11 cellular contexts compared by ENCODE assay signal in the genomic region with DNA sequence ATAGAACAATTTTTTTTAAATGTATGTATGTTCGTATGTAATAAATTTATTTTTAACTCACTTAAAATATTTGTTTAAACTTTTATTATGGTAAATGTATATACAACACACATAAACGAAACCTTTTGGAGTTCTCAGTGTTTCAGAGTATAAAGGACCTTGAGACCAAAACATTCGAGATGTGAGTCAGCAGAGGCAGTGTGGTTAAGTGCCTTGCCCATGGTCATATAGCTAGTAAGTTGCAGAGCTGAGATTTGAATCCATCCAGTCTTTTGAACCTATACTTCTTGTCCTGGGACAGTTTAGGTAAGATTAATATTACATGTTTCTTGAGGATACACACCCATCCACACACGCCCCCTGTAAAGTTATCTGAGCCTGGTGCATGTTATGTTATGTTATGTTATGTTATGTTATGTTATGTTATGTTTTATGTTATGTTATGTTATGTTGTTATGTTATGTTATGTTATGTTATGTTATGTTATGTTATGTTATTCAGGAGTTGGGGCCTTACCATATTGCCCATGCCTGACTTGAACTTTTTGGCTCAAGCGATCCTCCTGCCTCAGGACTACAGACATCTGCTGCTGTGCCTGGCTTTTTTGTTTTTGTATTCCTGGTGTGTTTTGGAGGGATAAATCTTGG. TPM values are rescaled to one million over a fixed set of nuclear protein-coding genes. Genes with fewer than 3 reads are reported as not detected.
DNase-seq lines count a peak whose midpoint lies in the region; ATAC-seq and TF ChIP-seq lines count a peak whose summit lies in the region.
"Had no signal": no experiment of that assay in that cellular context is flagged by ENCODE, and none has a peak within 500 bp of the region (broad histone marks: within the 10 kb centered on the region; RNA-seq: fewer than 3 reads in every experiment).

No MANE protein-coding gene starts in this region.

- DNase-seq in EH (ENCODE audit: low read depth) (peak; percentile 37), astrocyte of the spinal cord (ENCODE audit: low read depth, low spot score) (peak; percentile 63), A172 (ENCODE audit: low spot score) (no peak), vagina (ENCODE audit: extremely low spot score in 2 of 2) (no peak)
- DNase-seq in naive thymus-derived CD8-positive, alpha-beta T cell = no peak
- DNase-seq: activated CD4-positive, alpha-beta T cell treated with anti-CD3 and anti-CD28 coated beads, Interleukin-2, amount 50 U/mL, for 4 hours; midbrain; T-cell had no signal

- no peaks in the 10 kb centered on the region for H3K27me3 ChIP-seq in vagina

- no peaks in the 10 kb centered on the region for H3K9me3 ChIP-seq in vagina
- H3K9me3 ChIP-seq: prostate gland had no signal

- intact Hi-C loops in vagina (cut with DNase I) = no loop called here

- no peaks in the 10 kb centered on the region for H3K27me3 Mint-ChIP-seq in naive thymus-derived CD8-positive, alpha-beta T cell
- H3K27me3 Mint-ChIP-seq: T-cell had no signal

- H3K9me3 Mint-ChIP-seq in naive thymus-derived CD8-positive, alpha-beta T cell = peaks cover 0 to 2% (median 0%) of the 10 kb centered on the region in 9 donors
- H3K9me3 Mint-ChIP-seq: T-cell had no signal

- in situ Hi-C loops in astrocyte of the spinal cord (cut with HindIII; ENCODE audit: low sequenced_read_pairs) = no loop called here

- no peak for TF ChIP-seq CTCF in astrocyte of the spinal cord (IDR thresholded peaks at IDR 0.05; ENCODE audit: low read depth, low read length)
- TF ChIP-seq CTCF in vagina (IDR thresholded peaks at IDR 0.05) = no peak

- H3K4me1 Mint-ChIP-seq in naive thymus-derived CD8-positive, alpha-beta T cell = peaks cover 22 to 47% (median 35%) of the 10 kb centered on the region in 4 donors

- no peak overlapping the region for H3K4me3 ChIP-seq in astrocyte of the spinal cord (ENCODE audit: low read depth, low read length)
- H3K4me3 ChIP-seq in vagina = no peak overlapping the region
- H3K4me3 ChIP-seq: prostate gland had no signal

- H3K4me3 Mint-ChIP-seq in naive thymus-derived CD8-positive, alpha-beta T cell = no peak overlapping the region
- H3K4me3 Mint-ChIP-seq: T-cell had no signal

- H3K36me3 Mint-ChIP-seq in naive thymus-derived CD8-positive, alpha-beta T cell = peaks cover 0 to 64% (median 7%) of the 10 kb centered on the region in 3 donors

- ATAC-seq in HG02610 (IDR thresholded peaks at IDR 0.05; ENCODE audit: unreplicated experiment) = peak; percentile 45
- no peak for ATAC-seq in naive thymus-derived CD8-positive, alpha-beta T cell
- no peak for ATAC-seq in GM18505 (IDR thresholded peaks at IDR 0.05; ENCODE audit: unreplicated experiment)
- ATAC-seq: T-cell had no signal

- H3K4me1 ChIP-seq in vagina = peaks cover 27% of the 10 kb centered on the region

- H3K27ac ChIP-seq in vagina = no peak overlapping the region
- H3K27ac ChIP-seq: prostate gland had no signal

- POLR2A ChIA-PET in naive thymus-derived CD8-positive, alpha-beta T cell (lab: Charles Lee) = no interaction called here

- H3K36me3 ChIP-seq in vagina = peaks cover 0 to 5% of the 10 kb centered on the region in 2 donors
- H3K36me3 ChIP-seq: prostate gland had no signal

- peak overlapping the region in 6 of 10 donors; percentile 6 to 69 (median 38) for H3K27ac Mint-ChIP-seq in naive thymus-derived CD8-positive, alpha-beta T cell

- no peak for TF ChIP-seq POLR2A in GM18505 (IDR thresholded peaks at IDR 0.05; ENCODE audit: borderline replicate concordance, extremely low read depth, insufficient read depth, insufficient read length)
- TF ChIP-seq POLR2A in vagina (IDR thresholded peaks at IDR 0.05) = no peak

RNA-seq across cellular contexts. Expression of a gene that starts 41.8 kb away (rescaled TPM):
- total RNA-seq in naive thymus-derived CD8-positive, alpha-beta T cell = 10 to 100 TPM; 84.1 to 85.2 TPM
- 10 to 100 TPM in 2 of 3 donors, 1 to 10 TPM in 1; 9.4 to 12.9 (median 10.9) TPM for polyA plus RNA-seq in naive thymus-derived CD8-positive, alpha-beta T cell
- 23.1 and 34.3 TPM in 2 replicates for total RNA-seq in A172 (2014; rRNA removed; shearing (Covaris generic))
- 53.0 TPM for total RNA-seq in vagina

Comparison
In these comparisons a context has a peak if more than half of its experiments do, and no peak if none do; other contexts are left out.
1. DNase-seq: peak in EH (single experiment) and astrocyte of the spinal cord (single experiment); none in naive thymus-derived CD8-positive, alpha-beta T cell (0 of 10), A172 (single experiment) and vagina (0 of 2).